Comparison of ENCODE assay signal across 21 cellular contexts in genomic region chr3:31909455-31909854, GRCh38.
DNase-seq lines count a peak whose midpoint lies in the region; ATAC-seq, FAIRE-seq and TF ChIP-seq lines count a peak whose summit lies in the region.
"Had no signal": no experiment of that assay in that cellular context is flagged by ENCODE, and none has a peak within 500 bp of the region (broad histone marks: within the 10 kb centered on the region; RNA-seq: fewer than 3 reads in every experiment).

No MANE protein-coding gene starts in this region.

- no peak for TF ChIP-seq POLR2A in A549 (IDR thresholded peaks at IDR 0.05; ENCODE audit: low read length)

- TF ChIP-seq CTCF in A549 (IDR thresholded peaks at IDR 0.05): no peak
- TF ChIP-seq CTCF in GM23338 (conservative IDR thresholded peaks at IDR 0.05; ENCODE audit: low read depth in 2 of 2): no peak
- TF ChIP-seq CTCF in SU-DHL-6 (IDR thresholded peaks at IDR 0.05; ENCODE audit: insufficient read depth, low read length, poor library complexity, severe bottlenecking): no peak

- no peak for FAIRE-seq in A549 (lab: Jason Lieb, UNC)
- FAIRE-seq: A204.1, GM12892, GM18507 had no signal

- POLR2A ChIA-PET in A549 (lab: Yijun Ruan, JAX): no interaction called here

- H3K36me3 ChIP-seq in GM23338 (ENCODE audit: insufficient read depth): no peaks in the 10 kb centered on the region
- H3K36me3 ChIP-seq in SU-DHL-6 (ENCODE audit: low read length): 0 out of 2 replicates have a peak, but pooled peaks cover 2% of the 10 kb centered on the region
- H3K36me3 ChIP-seq: BLaER1 treated with 17β-estradiol and CSF1 and Interleukin-3, amounts not matched to agents 10 nM and 100 nM; MG63; SJSA1 had no signal

- no peaks in the 10 kb centered on the region for H3K9me3 Mint-ChIP-seq in GM23338
- no peaks in the 10 kb centered on the region for H3K9me3 Mint-ChIP-seq in memory B cell
- H3K9me3 Mint-ChIP-seq: CD8-positive, alpha-beta T cell; HFFc6 had no signal

- H3K9me3 ChIP-seq in A549 (no peaks in the 10 kb centered on the region), SU-DHL-6 (ENCODE audit: insufficient read depth, low read length) (no peaks in the 10 kb centered on the region)
- H3K9me3 ChIP-seq: BLaER1 treated with 17β-estradiol and CSF1 and Interleukin-3, amounts not matched to agents 10 nM and 100 nM; MG63; SJSA1 had no signal

- no peak overlapping the region; the same call in 2 of the 3 replicates for H3K4me3 Mint-ChIP-seq in GM23338
- H3K4me3 Mint-ChIP-seq in memory B cell: peak overlapping the region; percentile 61
- H3K4me3 Mint-ChIP-seq: CD8-positive, alpha-beta T cell; HFFc6 had no signal

- peak overlapping the region; percentile 86 for H3K27ac Mint-ChIP-seq in GM23338
- H3K27ac Mint-ChIP-seq in memory B cell: peak overlapping the region; percentile 11
- H3K27ac Mint-ChIP-seq: CD8-positive, alpha-beta T cell; HFFc6 had no signal

- no peaks in the 10 kb centered on the region for H3K9me2 ChIP-seq in GM23338 (ENCODE audit: insufficient read depth)
- no peaks in the 10 kb centered on the region for H3K9me2 ChIP-seq in SU-DHL-6 (replicated peaks; ENCODE audit: insufficient read depth, low read length)

- WGBS in A549 (ENCODE audit: missing lambda C conversion rate): 83% methylated on average over 7 of the region's 7 CpGs

- peaks cover 13% of the 10 kb centered on the region for H4K20me1 ChIP-seq in GM23338 (replicated peaks; ENCODE audit: insufficient read depth)
- H4K20me1 ChIP-seq in SU-DHL-6 (ENCODE audit: low read depth, low read length): no peaks in the 10 kb centered on the region
- H4K20me1 ChIP-seq: BLaER1 treated with 17β-estradiol and CSF1 and Interleukin-3, amounts not matched to agents 10 nM and 100 nM had no signal

- no peak for TF ChIP-seq RAD21 in A549 (conservative IDR thresholded peaks at IDR 0.05 in 1 of 2, IDR thresholded peaks at IDR 0.05 in 1 of 2)

- no peaks in the 10 kb centered on the region for H3F3A ChIP-seq in GM23338 (replicated peaks; ENCODE audit: low read depth)
- no peaks in the 10 kb centered on the region for H3F3A ChIP-seq in SU-DHL-6 (ENCODE audit: insufficient read depth)

- H3K36me3 Mint-ChIP-seq in GM23338 (ENCODE audit: low read depth): peaks cover 15% of the 10 kb centered on the region
- peaks cover 17% of the 10 kb centered on the region for H3K36me3 Mint-ChIP-seq in memory B cell
- H3K36me3 Mint-ChIP-seq: CD8-positive, alpha-beta T cell had no signal

- ATAC-seq in A549 (no peak), GM23338 (no peak), memory B cell (ENCODE audit: low read depth) (peak; percentile 56), HG02840 (IDR thresholded peaks at IDR 0.05; ENCODE audit: low FRiP score, unreplicated experiment) (no peak), GM21528 (IDR thresholded peaks at IDR 0.05; ENCODE audit: low FRiP score, unreplicated experiment) (no peak)
- ATAC-seq: CD8-positive, alpha-beta T cell had no signal

- no peaks in the 10 kb centered on the region for H3K27me3 ChIP-seq in GM23338 (ENCODE audit: insufficient read depth)
- H3K27me3 ChIP-seq in SU-DHL-6 (ENCODE audit: low read length): no peaks in the 10 kb centered on the region
- H3K27me3 ChIP-seq: BLaER1 treated with 17β-estradiol and CSF1 and Interleukin-3, amounts not matched to agents 10 nM and 100 nM; MG63; SJSA1 had no signal

- H3K4me3 ChIP-seq in A549 (no peak overlapping the region), GM23338 (no peak overlapping the region), SU-DHL-6 (ENCODE audit: insufficient read depth, low read length, poor library complexity, severe bottlenecking) (no peak overlapping the region)
- H3K4me3 ChIP-seq: BLaER1 treated with 17β-estradiol and CSF1 and Interleukin-3, amounts not matched to agents 10 nM and 100 nM; MG63; SJSA1 had no signal

- CTCF ChIA-PET in A549 (lab: Yijun Ruan, JAX): interaction anchor here (0.8 to 1.2 kb wide), 2 partner anchors 57 to 241 kb away, joined by 3 to 4 read pairs; no protein-coding TSS in a partner anchor

- no peak for TF ChIP-seq EP300 in A549 (IDR thresholded peaks at IDR 0.05)

- H3K79me2 ChIP-seq in GM23338 (replicated peaks; ENCODE audit: insufficient read depth) (peaks cover 100% of the 10 kb centered on the region), SU-DHL-6 (ENCODE audit: insufficient read depth, low read length) (peaks cover 96% of the 10 kb centered on the region)

- H3K4me1 Mint-ChIP-seq in GM23338 (peaks cover 61% of the 10 kb centered on the region), memory B cell (peaks cover 50% of the 10 kb centered on the region)

- H3K4me1 ChIP-seq in A549 (peaks cover 19% of the 10 kb centered on the region), GM23338 (ENCODE audit: insufficient read depth) (peaks cover 71% of the 10 kb centered on the region)

- H2AFZ ChIP-seq in GM23338 (no peak overlapping the region), SU-DHL-6 (ENCODE audit: low read depth, low read length, severe bottlenecking) (no peak overlapping the region)

- H3K27ac ChIP-seq in A549 (no peak overlapping the region), GM23338 (ENCODE audit: low read depth) (peak overlapping the region; percentile 52), SU-DHL-6 (ENCODE audit: low read depth, low read length) (peak overlapping the region; percentile 0; the same call in 1 of the 2 replicates)
- H3K27ac ChIP-seq: BLaER1 treated with 17β-estradiol and CSF1 and Interleukin-3, amounts not matched to agents 10 nM and 100 nM; SJSA1 had no signal

- peak overlapping the region; percentile 38; the same call in 1 of the 3 replicates for H3K4me2 ChIP-seq in A549
- peak overlapping the region; percentile 53; the same call in 1 of the 2 replicates for H3K4me2 ChIP-seq in GM23338
- no peak overlapping the region for H3K4me2 ChIP-seq in SU-DHL-6 (ENCODE audit: low read depth, low read length, poor library complexity, severe bottlenecking)

- H3K27me3 Mint-ChIP-seq in GM23338 (ENCODE audit: insufficient read depth, low read depth, poor library complexity) (peaks cover 10% of the 10 kb centered on the region), memory B cell (no peaks in the 10 kb centered on the region)

- DNase-seq in A549 (ENCODE audit: low read depth in 1 of 2, low spot score in 1 of 2) (no peak), GM23338 (ENCODE audit: low spot score) (no peak), memory B cell (ENCODE audit: low spot score in 2 of 2) (no peak), NCI-H1417 (lab: John Stamatoyannopoulos, UW) (no peak), HuH-7 (ENCODE audit: low spot score) (no peak)
- DNase-seq: CD8-positive, alpha-beta T cell; DMS53; H7; HFFc6; MG63; NCI-H1694 treated with DMSO at 0.1 percent for 48 hours; NCI-H2227 treated with DMSO at 0.1 percent for 48 hours; NCI-H82 had no signal

- H3K9ac ChIP-seq in SU-DHL-6 (ENCODE audit: low read length): no peak overlapping the region
- H3K9ac ChIP-seq: BLaER1 treated with 17β-estradiol and CSF1 and Interleukin-3, amounts not matched to agents 10 nM and 100 nM had no signal

TF ChIP-seq in A549, 52 proteins besides CTCF, POLR2A, EP300 and RAD21:
- no peak for TF ChIP-seq CBX8 (IDR thresholded peaks at IDR 0.05)

TF ChIP-seq in GM23338, 12 proteins besides CTCF, POLR2A, EP300 and RAD21 (continues in another document):
- TF ChIP-seq EZH2 (IDR thresholded peaks at IDR 0.05; ENCODE audit: low read depth, unreplicated experiment) (no peak), NANOG (IDR thresholded peaks at IDR 0.05; ENCODE audit: borderline replicate concordance) (no peak), REST (IDR thresholded peaks at IDR 0.05; ENCODE audit: unreplicated experiment) (no peak), JUNB (IDR thresholded peaks at IDR 0.05; ENCODE audit: unreplicated experiment) (no peak), ZNF114 (CRISPR knock-in tag; IDR thresholded peaks at IDR 0.05) (no peak), ETS1 (IDR thresholded peaks at IDR 0.05) (no peak), STAT1 (IDR thresholded peaks at IDR 0.05; ENCODE audit: unreplicated experiment) (no peak)

Comparison
In these comparisons a context has a peak if more than half of its experiments do, and no peak if none do; other contexts are left out.
1. H3K27ac ChIP-seq: peak in GM23338 (single experiment) and SU-DHL-6 (single experiment); none in A549 (0 of 2).